In genomic region chr11:32034149-32034548, GRCh38 we compare ENCODE assay signal across 17 cellular contexts. TPM values are rescaled to one million over a fixed set of nuclear protein-coding genes. Genes with fewer than 3 reads are reported as not detected.
A peak's percentile ranks its signal among the peaks of the same experiment; 100 is the strongest.
DNase-seq lines count a peak whose midpoint lies in the region; ATAC-seq and TF ChIP-seq lines count a peak whose summit lies in the region.
"Had no signal": no experiment of that assay in that cellular context is flagged by ENCODE, and none has a peak within 500 bp of the region (broad histone marks: within the 10 kb centered on the region; RNA-seq: fewer than 3 reads in every experiment).

No MANE protein-coding gene starts in this region.

- no peaks in the 10 kb centered on the region for H3K4me1 ChIP-seq in heart right ventricle

- WGBS in heart right ventricle, 2 donors = 91 to 94% methylated on average over 1 of the region's 1 CpG

- H3K27me3 ChIP-seq in kidney epithelial cell (ENCODE audit: control insufficient read depth, insufficient read depth, low read length) (no peaks in the 10 kb centered on the region), heart right ventricle (peaks cover 0 to 38% (median 4%) of the 10 kb centered on the region in 7 donors)

- H3K36me3 ChIP-seq in kidney epithelial cell (ENCODE audit: control insufficient read depth, insufficient read depth, low read length) (no peaks in the 10 kb centered on the region), heart right ventricle (no peaks in the 10 kb centered on the region)

- peak; percentile 77 for DNase-seq in AG08396 (ENCODE audit: low spot score)
- DNase-seq in HFF-Myc (ENCODE audit: extremely low read depth, low read depth) = peak; percentile 4
- DNase-seq in astrocyte of the cerebellum (ENCODE audit: low read depth) = peak; percentile 96
- peak; percentile 9 for DNase-seq in kidney epithelial cell (ENCODE audit: low read depth)
- no peak for DNase-seq in heart right ventricle
- DNase-seq: activated CD4-positive, CD25-positive, alpha-beta regulatory T cell treated with anti-CD3 and anti-CD28 coated beads, Interleukin-2, amount 50 U/mL, for 72 hours; activated naive CD4-positive, alpha-beta T cell treated with anti-CD3 and anti-CD28 coated beads for 36 hours; DND-41; endodermal cell; glutamatergic neuron; kidney; mucosa of descending colon; NCI-H2081 treated with DMSO at 0.1 percent for 48 hours; stimulated activated naive CD4-positive, alpha-beta T cell treated with Interleukin-2 at 50 U/mL for 16 hours had no signal

- ATAC-seq in heart right ventricle (no peak), HG03045 (IDR thresholded peaks at IDR 0.05; ENCODE audit: unreplicated experiment) (no peak), HG03135 (IDR thresholded peaks at IDR 0.05; ENCODE audit: unreplicated experiment) (no peak), HG03159 (IDR thresholded peaks at IDR 0.05; ENCODE audit: unreplicated experiment) (no peak)
- ATAC-seq: mucosa of descending colon had no signal

- no peaks in the 10 kb centered on the region for H3K9me3 ChIP-seq in heart right ventricle
- H3K9me3 ChIP-seq: mucosa of descending colon had no signal

- in situ Hi-C loops in astrocyte of the cerebellum (cut with HindIII; ENCODE audit: low sequenced_read_pairs) = no loop called here

- H3K4me3 ChIP-seq in HFF-Myc (replicated peaks; ENCODE audit: low read depth, low read length) = no peak overlapping the region
- H3K4me3 ChIP-seq in astrocyte of the cerebellum (ENCODE audit: low read depth, low read length) = no peak overlapping the region
- H3K4me3 ChIP-seq in kidney epithelial cell (ENCODE audit: low read depth, low read length) = no peak overlapping the region
- no peak overlapping the region for H3K4me3 ChIP-seq in heart right ventricle
- H3K4me3 ChIP-seq: mucosa of descending colon had no signal

- TF ChIP-seq CTCF in HFF-Myc (IDR thresholded peaks at IDR 0.05; ENCODE audit: low read depth, low read length, missing control alignments) (no peak), astrocyte of the cerebellum (IDR thresholded peaks at IDR 0.05; ENCODE audit: low read depth, low read length, missing control alignments) (no peak), kidney epithelial cell (IDR thresholded peaks at IDR 0.05; ENCODE audit: insufficient read depth, low read length, poor library complexity, severe bottlenecking) (no peak), heart right ventricle (IDR thresholded peaks at IDR 0.05) (no peak)

- intact Hi-C loops in heart right ventricle (cut with DNase I) = no loop called here

- H3K27ac ChIP-seq in heart right ventricle = peak overlapping the region in 1 of 10 donors; percentile 46

RNA-seq across cellular contexts. Expression of gene RCN1, which starts 56.7 kb away (rescaled TPM):
- total RNA-seq in kidney epithelial cell (162 and 177 TPM in 2 replicates), heart right ventricle (10 to 100 TPM in 9 of 10 donors, 1 to 10 TPM in 1; 9.7 to 60.4 (median 19.2) TPM)
- 10 to 100 TPM; 41.4 to 45.6 TPM for polyA plus RNA-seq in heart right ventricle

Comparison
In these comparisons a context has a peak if more than half of its experiments do, and no peak if none do; other contexts are left out.
1. DNase-seq: peak in AG08396 (single experiment), HFF-Myc (single experiment), astrocyte of the cerebellum (single experiment) and kidney epithelial cell (single experiment); none in heart right ventricle (0 of 2).